Comparison of ENCODE assay signal across 1 cellular context in the genomic region with DNA sequence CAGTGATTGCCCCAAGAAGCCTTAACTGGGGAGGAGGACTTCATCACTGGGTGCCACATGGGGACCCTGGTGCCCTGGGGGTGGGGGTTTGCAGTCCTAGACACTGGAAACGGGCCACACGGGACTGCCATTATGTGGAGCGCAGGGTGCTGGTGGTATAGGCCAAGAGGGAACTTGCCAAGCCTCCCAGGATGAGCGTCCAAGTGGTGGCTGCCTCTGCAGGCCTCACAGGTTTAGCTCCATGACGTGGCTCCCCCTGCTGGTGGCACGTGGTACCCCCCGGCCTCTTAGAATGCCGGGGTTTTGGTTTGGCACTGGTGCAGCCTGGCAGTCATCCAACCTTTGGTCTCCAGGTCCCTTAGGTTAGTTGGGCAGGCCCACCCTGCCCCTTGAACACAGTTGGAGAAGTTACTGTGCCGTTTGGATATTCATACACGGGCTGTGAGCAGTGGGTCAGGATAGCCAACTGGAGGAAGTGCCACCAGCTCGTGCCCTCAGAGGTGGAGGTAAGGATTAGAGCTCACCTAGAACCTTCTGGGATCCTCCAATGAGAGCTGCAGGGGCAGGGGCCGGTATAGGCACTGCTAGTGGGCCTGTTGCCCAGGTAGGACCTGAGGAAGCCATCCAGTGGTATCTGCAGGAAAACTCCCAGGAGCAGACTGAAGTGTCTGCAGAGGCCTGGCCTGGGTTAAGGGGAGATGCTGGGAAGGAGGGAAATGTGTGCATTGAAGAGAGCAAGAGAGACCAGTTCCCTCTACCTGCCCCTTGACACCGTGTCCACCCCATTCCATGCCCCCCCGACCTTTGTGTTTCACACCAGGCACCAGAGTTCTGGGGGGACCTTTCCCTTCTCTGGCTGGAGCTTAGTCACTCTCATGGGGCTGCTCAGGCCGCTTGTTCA.
TF ChIP-seq lines count a peak whose summit lies in the region.

No MANE protein-coding gene starts in this region.

TF ChIP-seq in WTC11, 78 proteins besides CTCF, POLR2A, EP300 and RAD21 (continued from another document and continues in another):
- no peak for TF ChIP-seq IRF2 (CRISPR knock-in tag; IDR thresholded peaks at IDR 0.05; ENCODE audit: borderline replicate concordance, low read depth)
- no peak; the same call in 1 of the 2 replicates for TF ChIP-seq TP53 (CRISPR knock-in tag; IDR thresholded peaks at IDR 0.05)
- TF ChIP-seq, protein P1, sequence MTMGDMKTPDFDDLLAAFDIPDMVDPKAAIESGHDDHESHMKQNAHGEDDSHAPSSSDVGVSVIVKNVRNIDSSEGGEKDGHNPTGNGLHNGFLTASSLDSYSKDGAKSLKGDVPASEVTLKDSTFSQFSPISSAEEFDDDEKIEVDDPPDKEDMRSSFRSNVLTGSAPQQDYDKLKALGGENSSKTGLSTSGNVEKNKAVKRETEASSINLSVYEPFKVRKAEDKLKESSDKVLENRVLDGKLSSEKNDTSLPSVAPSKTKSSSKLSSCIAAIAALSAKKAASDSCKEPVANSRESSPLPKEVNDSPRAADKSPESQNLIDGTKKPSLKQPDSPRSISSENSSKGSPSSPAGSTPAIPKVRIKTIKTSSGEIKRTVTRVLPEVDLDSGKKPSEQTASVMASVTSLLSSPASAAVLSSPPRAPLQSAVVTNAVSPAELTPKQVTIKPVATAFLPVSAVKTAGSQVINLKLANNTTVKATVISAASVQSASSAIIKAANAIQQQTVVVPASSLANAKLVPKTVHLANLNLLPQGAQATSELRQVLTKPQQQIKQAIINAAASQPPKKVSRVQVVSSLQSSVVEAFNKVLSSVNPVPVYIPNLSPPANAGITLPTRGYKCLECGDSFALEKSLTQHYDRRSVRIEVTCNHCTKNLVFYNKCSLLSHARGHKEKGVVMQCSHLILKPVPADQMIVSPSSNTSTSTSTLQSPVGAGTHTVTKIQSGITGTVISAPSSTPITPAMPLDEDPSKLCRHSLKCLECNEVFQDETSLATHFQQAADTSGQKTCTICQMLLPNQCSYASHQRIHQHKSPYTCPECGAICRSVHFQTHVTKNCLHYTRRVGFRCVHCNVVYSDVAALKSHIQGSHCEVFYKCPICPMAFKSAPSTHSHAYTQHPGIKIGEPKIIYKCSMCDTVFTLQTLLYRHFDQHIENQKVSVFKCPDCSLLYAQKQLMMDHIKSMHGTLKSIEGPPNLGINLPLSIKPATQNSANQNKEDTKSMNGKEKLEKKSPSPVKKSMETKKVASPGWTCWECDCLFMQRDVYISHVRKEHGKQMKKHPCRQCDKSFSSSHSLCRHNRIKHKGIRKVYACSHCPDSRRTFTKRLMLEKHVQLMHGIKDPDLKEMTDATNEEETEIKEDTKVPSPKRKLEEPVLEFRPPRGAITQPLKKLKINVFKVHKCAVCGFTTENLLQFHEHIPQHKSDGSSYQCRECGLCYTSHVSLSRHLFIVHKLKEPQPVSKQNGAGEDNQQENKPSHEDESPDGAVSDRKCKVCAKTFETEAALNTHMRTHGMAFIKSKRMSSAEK (CRISPR knock-in tag; IDR thresholded peaks at IDR 0.05; ENCODE audit: borderline replicate concordance): peak; percentile 99
- TF ChIP-seq, protein P2, sequence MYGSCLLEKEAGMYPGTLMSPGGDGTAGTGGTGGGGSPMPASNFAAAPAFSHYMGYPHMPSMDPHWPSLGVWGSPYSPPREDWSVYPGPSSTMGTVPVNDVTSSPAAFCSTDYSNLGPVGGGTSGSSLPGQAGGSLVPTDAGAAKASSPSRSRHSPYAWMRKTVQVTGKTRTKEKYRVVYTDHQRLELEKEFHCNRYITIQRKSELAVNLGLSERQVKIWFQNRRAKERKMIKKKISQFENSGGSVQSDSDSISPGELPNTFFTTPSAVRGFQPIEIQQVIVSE (CRISPR knock-in tag; IDR thresholded peaks at IDR 0.05; ENCODE audit: borderline replicate concordance): 0 out of 2 replicates have a peak, but pooled peaks have one; percentile 21
- TF ChIP-seq MXD4 (CRISPR knock-in tag; IDR thresholded peaks at IDR 0.05; ENCODE audit: borderline replicate concordance): no peak
- no peak; the same call in 1 of the 2 replicates for TF ChIP-seq MYBL2 (CRISPR knock-in tag; IDR thresholded peaks at IDR 0.05)
- peak; percentile 99 for TF ChIP-seq ZNF416 (CRISPR knock-in tag; IDR thresholded peaks at IDR 0.05)
- TF ChIP-seq, protein P3, sequence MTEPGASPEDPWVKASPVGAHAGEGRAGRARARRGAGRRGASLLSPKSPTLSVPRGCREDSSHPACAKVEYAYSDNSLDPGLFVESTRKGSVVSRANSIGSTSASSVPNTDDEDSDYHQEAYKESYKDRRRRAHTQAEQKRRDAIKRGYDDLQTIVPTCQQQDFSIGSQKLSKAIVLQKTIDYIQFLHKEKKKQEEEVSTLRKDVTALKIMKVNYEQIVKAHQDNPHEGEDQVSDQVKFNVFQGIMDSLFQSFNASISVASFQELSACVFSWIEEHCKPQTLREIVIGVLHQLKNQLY (CRISPR knock-in tag; IDR thresholded peaks at IDR 0.05): no peak
- TF ChIP-seq OVOL2 (CRISPR knock-in tag; IDR thresholded peaks at IDR 0.05; ENCODE audit: borderline replicate concordance): 0 out of 2 replicates have a peak, but pooled peaks have one; percentile 10
- no peak; the same call in none of the 2 replicates for TF ChIP-seq CREB1 (CRISPR knock-in tag; IDR thresholded peaks at IDR 0.05)
- TF ChIP-seq, protein P4, sequence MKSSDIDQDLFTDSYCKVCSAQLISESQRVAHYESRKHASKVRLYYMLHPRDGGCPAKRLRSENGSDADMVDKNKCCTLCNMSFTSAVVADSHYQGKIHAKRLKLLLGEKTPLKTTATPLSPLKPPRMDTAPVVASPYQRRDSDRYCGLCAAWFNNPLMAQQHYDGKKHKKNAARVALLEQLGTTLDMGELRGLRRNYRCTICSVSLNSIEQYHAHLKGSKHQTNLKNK (CRISPR knock-in tag; IDR thresholded peaks at IDR 0.05): peak; percentile 53
- TF ChIP-seq, protein P5, sequence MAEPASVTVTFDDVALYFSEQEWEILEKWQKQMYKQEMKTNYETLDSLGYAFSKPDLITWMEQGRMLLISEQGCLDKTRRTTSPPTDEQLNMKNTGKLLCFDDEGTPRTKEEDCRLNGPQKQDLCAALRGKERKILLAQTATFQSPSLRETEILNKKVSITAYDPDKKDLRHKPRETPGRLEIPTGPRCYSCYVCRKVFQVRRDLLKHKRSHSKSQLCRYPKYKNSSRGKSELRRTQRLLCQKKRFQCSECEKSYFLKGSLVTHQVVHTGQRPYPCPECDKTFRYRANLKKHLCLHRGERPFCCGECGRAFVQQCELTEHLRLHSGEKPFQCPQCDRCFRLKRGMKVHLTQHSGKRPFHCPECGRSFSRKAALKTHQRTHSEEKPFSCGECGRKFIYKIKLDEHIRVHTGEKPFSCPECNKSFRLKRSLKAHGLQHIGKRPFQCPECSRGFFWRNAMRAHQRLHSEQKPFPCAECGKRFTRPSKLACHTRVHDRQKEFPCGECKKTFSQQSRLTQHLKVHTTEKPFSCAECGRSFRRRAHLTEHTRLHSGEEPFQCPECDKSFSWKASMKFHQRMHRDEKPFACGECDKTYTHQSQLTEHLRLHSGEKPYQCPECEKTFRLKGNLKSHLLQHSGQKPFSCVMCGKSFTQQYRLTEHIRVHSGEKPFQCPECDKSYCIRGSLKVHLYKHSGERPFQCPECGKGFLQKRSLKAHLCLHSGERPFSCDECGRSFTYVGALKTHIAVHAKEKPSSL (CRISPR knock-in tag; conservative IDR thresholded peaks at IDR 0.05): peak; percentile 98
- TF ChIP-seq TEAD4 (CRISPR knock-in tag; IDR thresholded peaks at IDR 0.05): no peak; the same call in 1 of the 2 replicates
- TF ChIP-seq JUN (CRISPR knock-in tag; IDR thresholded peaks at IDR 0.05): peak; percentile 78; the same call in 1 of the 2 replicates
- TF ChIP-seq, protein P6, sequence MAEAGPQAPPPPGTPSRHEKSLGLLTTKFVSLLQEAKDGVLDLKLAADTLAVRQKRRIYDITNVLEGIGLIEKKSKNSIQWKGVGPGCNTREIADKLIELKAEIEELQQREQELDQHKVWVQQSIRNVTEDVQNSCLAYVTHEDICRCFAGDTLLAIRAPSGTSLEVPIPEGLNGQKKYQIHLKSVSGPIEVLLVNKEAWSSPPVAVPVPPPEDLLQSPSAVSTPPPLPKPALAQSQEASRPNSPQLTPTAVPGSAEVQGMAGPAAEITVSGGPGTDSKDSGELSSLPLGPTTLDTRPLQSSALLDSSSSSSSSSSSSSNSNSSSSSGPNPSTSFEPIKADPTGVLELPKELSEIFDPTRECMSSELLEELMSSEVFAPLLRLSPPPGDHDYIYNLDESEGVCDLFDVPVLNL (CRISPR knock-in tag; IDR thresholded peaks at IDR 0.05; ENCODE audit: borderline replicate concordance, low read depth): 0 out of 2 replicates have a peak, but pooled peaks have one; percentile 53
- peak; percentile 64 for TF ChIP-seq ZNF138 (CRISPR knock-in tag; conservative IDR thresholded peaks at IDR 0.05)
- TF ChIP-seq RORB (CRISPR knock-in tag; IDR thresholded peaks at IDR 0.05): no peak; the same call in 1 of the 2 replicates
- TF ChIP-seq FOXK1 (CRISPR knock-in tag; IDR thresholded peaks at IDR 0.05): peak; percentile 50; the same call in 1 of the 2 replicates
- TF ChIP-seq ATF1 (CRISPR knock-in tag; IDR thresholded peaks at IDR 0.05): peak; percentile 84; the same call in 1 of the 2 replicates
- TF ChIP-seq, protein P7, sequence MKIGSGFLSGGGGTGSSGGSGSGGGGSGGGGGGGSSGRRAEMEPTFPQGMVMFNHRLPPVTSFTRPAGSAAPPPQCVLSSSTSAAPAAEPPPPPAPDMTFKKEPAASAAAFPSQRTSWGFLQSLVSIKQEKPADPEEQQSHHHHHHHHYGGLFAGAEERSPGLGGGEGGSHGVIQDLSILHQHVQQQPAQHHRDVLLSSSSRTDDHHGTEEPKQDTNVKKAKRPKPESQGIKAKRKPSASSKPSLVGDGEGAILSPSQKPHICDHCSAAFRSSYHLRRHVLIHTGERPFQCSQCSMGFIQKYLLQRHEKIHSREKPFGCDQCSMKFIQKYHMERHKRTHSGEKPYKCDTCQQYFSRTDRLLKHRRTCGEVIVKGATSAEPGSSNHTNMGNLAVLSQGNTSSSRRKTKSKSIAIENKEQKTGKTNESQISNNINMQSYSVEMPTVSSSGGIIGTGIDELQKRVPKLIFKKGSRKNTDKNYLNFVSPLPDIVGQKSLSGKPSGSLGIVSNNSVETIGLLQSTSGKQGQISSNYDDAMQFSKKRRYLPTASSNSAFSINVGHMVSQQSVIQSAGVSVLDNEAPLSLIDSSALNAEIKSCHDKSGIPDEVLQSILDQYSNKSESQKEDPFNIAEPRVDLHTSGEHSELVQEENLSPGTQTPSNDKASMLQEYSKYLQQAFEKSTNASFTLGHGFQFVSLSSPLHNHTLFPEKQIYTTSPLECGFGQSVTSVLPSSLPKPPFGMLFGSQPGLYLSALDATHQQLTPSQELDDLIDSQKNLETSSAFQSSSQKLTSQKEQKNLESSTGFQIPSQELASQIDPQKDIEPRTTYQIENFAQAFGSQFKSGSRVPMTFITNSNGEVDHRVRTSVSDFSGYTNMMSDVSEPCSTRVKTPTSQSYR (CRISPR knock-in tag; IDR thresholded peaks at IDR 0.05): 0 out of 2 replicates have a peak, but pooled peaks have one; percentile 11
- no peak for TF ChIP-seq ELF4 (CRISPR knock-in tag; IDR thresholded peaks at IDR 0.05; ENCODE audit: low read depth)
- TF ChIP-seq, protein P8, sequence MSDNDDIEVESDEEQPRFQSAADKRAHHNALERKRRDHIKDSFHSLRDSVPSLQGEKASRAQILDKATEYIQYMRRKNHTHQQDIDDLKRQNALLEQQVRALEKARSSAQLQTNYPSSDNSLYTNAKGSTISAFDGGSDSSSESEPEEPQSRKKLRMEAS (CRISPR knock-in tag; IDR thresholded peaks at IDR 0.05): peak; percentile 87
- TF ChIP-seq SP1 (CRISPR knock-in tag; conservative IDR thresholded peaks at IDR 0.05): no peak; the same call in 1 of the 2 replicates
- TF ChIP-seq, protein P9, sequence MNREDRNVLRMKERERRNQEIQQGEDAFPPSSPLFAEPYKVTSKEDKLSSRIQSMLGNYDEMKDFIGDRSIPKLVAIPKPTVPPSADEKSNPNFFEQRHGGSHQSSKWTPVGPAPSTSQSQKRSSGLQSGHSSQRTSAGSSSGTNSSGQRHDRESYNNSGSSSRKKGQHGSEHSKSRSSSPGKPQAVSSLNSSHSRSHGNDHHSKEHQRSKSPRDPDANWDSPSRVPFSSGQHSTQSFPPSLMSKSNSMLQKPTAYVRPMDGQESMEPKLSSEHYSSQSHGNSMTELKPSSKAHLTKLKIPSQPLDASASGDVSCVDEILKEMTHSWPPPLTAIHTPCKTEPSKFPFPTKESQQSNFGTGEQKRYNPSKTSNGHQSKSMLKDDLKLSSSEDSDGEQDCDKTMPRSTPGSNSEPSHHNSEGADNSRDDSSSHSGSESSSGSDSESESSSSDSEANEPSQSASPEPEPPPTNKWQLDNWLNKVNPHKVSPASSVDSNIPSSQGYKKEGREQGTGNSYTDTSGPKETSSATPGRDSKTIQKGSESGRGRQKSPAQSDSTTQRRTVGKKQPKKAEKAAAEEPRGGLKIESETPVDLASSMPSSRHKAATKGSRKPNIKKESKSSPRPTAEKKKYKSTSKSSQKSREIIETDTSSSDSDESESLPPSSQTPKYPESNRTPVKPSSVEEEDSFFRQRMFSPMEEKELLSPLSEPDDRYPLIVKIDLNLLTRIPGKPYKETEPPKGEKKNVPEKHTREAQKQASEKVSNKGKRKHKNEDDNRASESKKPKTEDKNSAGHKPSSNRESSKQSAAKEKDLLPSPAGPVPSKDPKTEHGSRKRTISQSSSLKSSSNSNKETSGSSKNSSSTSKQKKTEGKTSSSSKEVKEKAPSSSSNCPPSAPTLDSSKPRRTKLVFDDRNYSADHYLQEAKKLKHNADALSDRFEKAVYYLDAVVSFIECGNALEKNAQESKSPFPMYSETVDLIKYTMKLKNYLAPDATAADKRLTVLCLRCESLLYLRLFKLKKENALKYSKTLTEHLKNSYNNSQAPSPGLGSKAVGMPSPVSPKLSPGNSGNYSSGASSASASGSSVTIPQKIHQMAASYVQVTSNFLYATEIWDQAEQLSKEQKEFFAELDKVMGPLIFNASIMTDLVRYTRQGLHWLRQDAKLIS (CRISPR knock-in tag; IDR thresholded peaks at IDR 0.05; ENCODE audit: borderline replicate concordance): peak; percentile 92; the same call in 1 of the 2 replicates
- TF ChIP-seq, protein P10, sequence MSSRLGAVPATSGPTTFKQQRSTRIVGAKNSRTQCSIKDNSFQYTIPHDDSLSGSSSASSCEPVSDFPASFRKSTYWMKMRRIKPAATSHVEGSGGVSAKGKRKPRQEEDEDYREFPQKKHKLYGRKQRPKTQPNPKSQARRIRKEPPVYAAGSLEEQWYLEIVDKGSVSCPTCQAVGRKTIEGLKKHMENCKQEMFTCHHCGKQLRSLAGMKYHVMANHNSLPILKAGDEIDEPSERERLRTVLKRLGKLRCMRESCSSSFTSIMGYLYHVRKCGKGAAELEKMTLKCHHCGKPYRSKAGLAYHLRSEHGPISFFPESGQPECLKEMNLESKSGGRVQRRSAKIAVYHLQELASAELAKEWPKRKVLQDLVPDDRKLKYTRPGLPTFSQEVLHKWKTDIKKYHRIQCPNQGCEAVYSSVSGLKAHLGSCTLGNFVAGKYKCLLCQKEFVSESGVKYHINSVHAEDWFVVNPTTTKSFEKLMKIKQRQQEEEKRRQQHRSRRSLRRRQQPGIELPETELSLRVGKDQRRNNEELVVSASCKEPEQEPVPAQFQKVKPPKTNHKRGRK (CRISPR knock-in tag; IDR thresholded peaks at IDR 0.05; ENCODE audit: borderline replicate concordance): 0 out of 2 replicates have a peak, but pooled peaks have one; percentile 56
- TF ChIP-seq FOXJ3 (CRISPR knock-in tag; IDR thresholded peaks at IDR 0.05; ENCODE audit: borderline replicate concordance): no peak
